ENCODE assay signal across 2 cellular contexts in the genomic region with DNA sequence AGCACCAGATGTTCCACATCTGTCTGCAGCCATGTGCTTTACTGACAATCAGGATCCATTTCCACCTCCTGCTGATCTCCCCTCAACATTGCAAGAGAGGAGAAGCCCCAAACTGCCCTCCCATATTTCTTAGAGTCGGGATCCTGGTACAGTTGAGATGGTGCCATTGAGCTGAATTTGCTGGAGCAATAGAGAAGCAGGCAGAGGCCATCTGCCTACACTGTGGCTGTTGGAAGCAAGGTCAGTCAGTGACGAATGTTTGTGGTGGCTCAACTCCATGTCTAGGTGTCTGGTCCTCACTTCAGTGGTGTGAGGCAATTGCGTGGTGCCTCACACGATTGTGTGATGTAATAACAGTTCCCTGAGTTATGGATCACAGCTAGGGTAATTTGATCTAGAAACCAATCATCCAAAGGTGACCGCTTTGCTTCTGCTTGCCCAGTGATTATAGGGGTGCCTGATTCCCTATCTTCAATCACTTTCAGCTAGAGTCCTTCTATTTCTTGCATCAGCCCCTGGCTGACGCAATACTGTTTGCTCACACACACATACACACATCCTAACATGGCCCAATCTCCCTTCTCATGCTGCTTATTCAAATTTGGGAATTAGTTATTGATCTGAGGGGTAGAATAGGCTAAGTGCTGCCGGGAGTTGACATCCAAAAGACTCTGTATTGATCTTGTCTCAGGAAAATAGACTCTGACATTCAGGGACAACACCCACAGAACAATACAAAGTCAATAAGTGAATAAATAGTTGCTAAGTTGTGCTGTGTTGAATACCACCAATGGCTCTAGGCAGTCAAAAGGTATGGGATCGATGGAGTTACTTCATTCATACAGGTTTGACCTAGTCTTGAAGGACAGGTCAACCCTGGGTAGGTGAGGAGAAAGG.
TF ChIP-seq lines count a peak whose summit lies in the region.

No MANE protein-coding gene starts in this region.

TF ChIP-seq in IMR-90, 13 proteins besides CTCF, POLR2A, EP300 and RAD21:
- TF ChIP-seq CEBPB (IDR thresholded peaks at IDR 0.05; ENCODE audit: low read depth, low read length) (peak; percentile 61; the same call in 1 of the 2 replicates), MXI1 (IDR thresholded peaks at IDR 0.05; ENCODE audit: borderline replicate concordance, low read depth, low read length) (no peak)
TF ChIP-seq in IMR-90: peak in this region for 1.

TF ChIP-seq in WTC11, 78 proteins besides CTCF, POLR2A, EP300 and RAD21:
- TF ChIP-seq ATF1 (CRISPR knock-in tag; IDR thresholded peaks at IDR 0.05) (no peak), RELA (CRISPR knock-in tag; IDR thresholded peaks at IDR 0.05; ENCODE audit: borderline replicate concordance) (no peak), ZNF317 (CRISPR knock-in tag; IDR thresholded peaks at IDR 0.05; ENCODE audit: borderline replicate concordance, low read depth) (no peak), GABPB1 (CRISPR knock-in tag; IDR thresholded peaks at IDR 0.05) (peak; percentile 99)
- TF ChIP-seq, protein P1, sequence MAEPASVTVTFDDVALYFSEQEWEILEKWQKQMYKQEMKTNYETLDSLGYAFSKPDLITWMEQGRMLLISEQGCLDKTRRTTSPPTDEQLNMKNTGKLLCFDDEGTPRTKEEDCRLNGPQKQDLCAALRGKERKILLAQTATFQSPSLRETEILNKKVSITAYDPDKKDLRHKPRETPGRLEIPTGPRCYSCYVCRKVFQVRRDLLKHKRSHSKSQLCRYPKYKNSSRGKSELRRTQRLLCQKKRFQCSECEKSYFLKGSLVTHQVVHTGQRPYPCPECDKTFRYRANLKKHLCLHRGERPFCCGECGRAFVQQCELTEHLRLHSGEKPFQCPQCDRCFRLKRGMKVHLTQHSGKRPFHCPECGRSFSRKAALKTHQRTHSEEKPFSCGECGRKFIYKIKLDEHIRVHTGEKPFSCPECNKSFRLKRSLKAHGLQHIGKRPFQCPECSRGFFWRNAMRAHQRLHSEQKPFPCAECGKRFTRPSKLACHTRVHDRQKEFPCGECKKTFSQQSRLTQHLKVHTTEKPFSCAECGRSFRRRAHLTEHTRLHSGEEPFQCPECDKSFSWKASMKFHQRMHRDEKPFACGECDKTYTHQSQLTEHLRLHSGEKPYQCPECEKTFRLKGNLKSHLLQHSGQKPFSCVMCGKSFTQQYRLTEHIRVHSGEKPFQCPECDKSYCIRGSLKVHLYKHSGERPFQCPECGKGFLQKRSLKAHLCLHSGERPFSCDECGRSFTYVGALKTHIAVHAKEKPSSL (CRISPR knock-in tag; conservative IDR thresholded peaks at IDR 0.05) = no peak
TF ChIP-seq in WTC11: peak in this region for 1.
